14 cellular contexts compared by ENCODE assay signal in genomic region chr12:108806350-108806749, GRCh38. TPM values are rescaled to one million over a fixed set of nuclear protein-coding genes. Genes with fewer than 3 reads are reported as not detected.
DNase-seq lines count a peak whose midpoint lies in the region; ATAC-seq and TF ChIP-seq lines count a peak whose summit lies in the region.
"Had no signal": no experiment of that assay in that cellular context is flagged by ENCODE, and none has a peak within 500 bp of the region (broad histone marks: within the 10 kb centered on the region; RNA-seq: fewer than 3 reads in every experiment).

No MANE protein-coding gene starts in this region.

- TF ChIP-seq POLR2A in uterus (IDR thresholded peaks at IDR 0.05), result no peak

- H3K36me3 Mint-ChIP-seq in endodermal cell (ENCODE audit: low read depth), result peaks cover 47% of the 10 kb centered on the region
- H3K36me3 Mint-ChIP-seq in neural progenitor cell, result peaks cover 36% of the 10 kb centered on the region

- H3K9me3 Mint-ChIP-seq in endodermal cell (no peaks in the 10 kb centered on the region), neural progenitor cell (no peaks in the 10 kb centered on the region)
- H3K9me3 Mint-ChIP-seq: GM23338 had no signal

- no peak overlapping the region for H3K4me3 Mint-ChIP-seq in endodermal cell
- no peak overlapping the region for H3K4me3 Mint-ChIP-seq in neural progenitor cell
- H3K4me3 Mint-ChIP-seq: GM23338 had no signal

- H3K4me3 ChIP-seq in heart right ventricle (no peak overlapping the region), right cardiac atrium (ENCODE audit: low read length) (no peak overlapping the region), endodermal cell (ENCODE audit: low read length) (no peak overlapping the region), neural progenitor cell (no peak overlapping the region), uterus (no peak overlapping the region), OCI-LY7 (ENCODE audit: low read depth, low read length, poor library complexity, severe bottlenecking) (no peak overlapping the region)
- H3K4me3 ChIP-seq: GM23338, lower lobe of right lung had no signal

- TF ChIP-seq CTCF in heart right ventricle (IDR thresholded peaks at IDR 0.05) (no peak), endodermal cell (conservative IDR thresholded peaks at IDR 0.05) (no peak), neural progenitor cell (IDR thresholded peaks at IDR 0.05) (no peak), uterus (IDR thresholded peaks at IDR 0.05) (no peak), OCI-LY7 (conservative IDR thresholded peaks at IDR 0.05; ENCODE audit: low read length) (no peak)

- peaks cover 20 to 61% (median 46%) of the 10 kb centered on the region in 9 donors for H3K4me1 ChIP-seq in heart right ventricle
- H3K4me1 ChIP-seq in right cardiac atrium (ENCODE audit: control insufficient read depth, insufficient read depth, low read length), result peaks cover 15% of the 10 kb centered on the region
- H3K4me1 ChIP-seq in endodermal cell (ENCODE audit: control insufficient read depth, insufficient read depth, low read length), result peaks cover 5% of the 10 kb centered on the region
- H3K4me1 ChIP-seq in neural progenitor cell, result peaks cover 27% of the 10 kb centered on the region
- peaks cover 9 to 14% of the 10 kb centered on the region in 2 donors for H3K4me1 ChIP-seq in uterus
- peaks cover 8% of the 10 kb centered on the region for H3K4me1 ChIP-seq in OCI-LY7 (ENCODE audit: insufficient read depth, low read length, poor library complexity, severe bottlenecking)

- BruUV-seq in OCI-LY7 (replicated peaks; lab: Mats Ljungman, UMichigan), result no TSS peak

- H3K79me2 ChIP-seq in neural progenitor cell (ENCODE audit: low read depth) (no peaks in the 10 kb centered on the region), OCI-LY7 (ENCODE audit: insufficient read depth, low read depth, low read length) (no peaks in the 10 kb centered on the region)

- H4K20me1 ChIP-seq in neural progenitor cell (ENCODE audit: low read depth) (no peaks in the 10 kb centered on the region), OCI-LY7 (ENCODE audit: insufficient read depth, low read length) (no peaks in the 10 kb centered on the region)

- no peak overlapping the region for H3K27ac Mint-ChIP-seq in endodermal cell
- peak overlapping the region; percentile 78 for H3K27ac Mint-ChIP-seq in neural progenitor cell

- H3K27me3 ChIP-seq in heart right ventricle, result no peaks in the 10 kb centered on the region
- no peaks in the 10 kb centered on the region for H3K27me3 ChIP-seq in right cardiac atrium (ENCODE audit: control insufficient read depth, insufficient read depth)
- no peaks in the 10 kb centered on the region for H3K27me3 ChIP-seq in endodermal cell (ENCODE audit: control insufficient read depth, insufficient read depth, low read length, poor library complexity, severe bottlenecking)
- no peaks in the 10 kb centered on the region for H3K27me3 ChIP-seq in neural progenitor cell
- H3K27me3 ChIP-seq in uterus, result no peaks in the 10 kb centered on the region

- no peak overlapping the region for H3K4me2 ChIP-seq in neural progenitor cell
- no peak overlapping the region for H3K4me2 ChIP-seq in OCI-LY7 (ENCODE audit: low read length)
- H3K4me2 ChIP-seq: GM23338 had no signal

- H2AFZ ChIP-seq in neural progenitor cell (replicated peaks) (no peak overlapping the region), OCI-LY7 (ENCODE audit: low read length) (no peak overlapping the region)
- H2AFZ ChIP-seq: GM23338 had no signal

- intact Hi-C loops in heart right ventricle (cut with DNase I), result loop anchor here in 6 of 10 donors (5.0 to 10.0 kb wide), 8 partner anchors 48 to 288 kb away; partner anchors contain the start of genes SSH1 (in 3 of the 6), ALKBH2 (in 1 of the 6), ISCU (in 1 of the 6) and SART3 (in 1 of the 6)
- intact Hi-C loops in right cardiac atrium (cut with DNase I), result loop anchor here (10.0 kb wide), 2 partner anchors 48 to 242 kb away; partner anchors contain the start of genes SSH1 (in 3 of the 4), ISCU (in 2 of the 4) and SART3 (in 2 of the 4)
- intact Hi-C loops in uterus (cut with DNase I; ENCODE audit: low total_unique reads), result loop anchor here (10.0 kb wide), 1 partner anchor 72 kb away; the partner anchor contains the start of gene CORO1C
- intact Hi-C loops in OCI-LY7 (cut with micrococcal nuclease; ENCODE audit: unreplicated experiment), result no loop called here

- H3K9me2 ChIP-seq in OCI-LY7 (ENCODE audit: insufficient read depth, low read length), result no peaks in the 10 kb centered on the region

- POLR2A ChIA-PET in OCI-LY7 (lab: Charles Lee), result no interaction called here

- H3K27ac ChIP-seq in heart right ventricle, result peak overlapping the region in 7 of 10 donors; percentile 10 to 91 (median 82)
- no peak overlapping the region for H3K27ac ChIP-seq in right cardiac atrium (ENCODE audit: low read length)
- peak overlapping the region; percentile 38 for H3K27ac ChIP-seq in endodermal cell (ENCODE audit: low read depth, low read length)
- no peak overlapping the region for H3K27ac ChIP-seq in neural progenitor cell
- H3K27ac ChIP-seq in uterus, result peak overlapping the region; percentile 96
- H3K27ac ChIP-seq in OCI-LY7 (ENCODE audit: low read depth, low read length, poor library complexity, severe bottlenecking), result no peak overlapping the region

- no peak for ATAC-seq in heart right ventricle
- ATAC-seq in right cardiac atrium, result no peak
- ATAC-seq: GM23338, lower lobe of right lung had no signal

- 66 to 70% methylated on average over 13 of the region's 13 CpGs for WGBS in heart right ventricle, 2 donors
- 71% methylated on average over 13 of the region's 13 CpGs for WGBS in right cardiac atrium
- 93 to 99% methylated on average over 11 to 13 of the region's 13 CpGs for WGBS in endodermal cell (ENCODE audit: insufficient coverage in 1 of 2, insufficient read length in 1 of 2), 2 experiments

- H3K4me1 Mint-ChIP-seq in endodermal cell, result peaks cover 17% of the 10 kb centered on the region
- H3K4me1 Mint-ChIP-seq in neural progenitor cell, result peaks cover 48% of the 10 kb centered on the region

- H3K9ac ChIP-seq in endodermal cell (ENCODE audit: extremely low read depth, low read length, poor library complexity, severe bottlenecking), result no peak overlapping the region
- H3K9ac ChIP-seq in neural progenitor cell, result no peak overlapping the region

- DNase-seq in heart right ventricle (no peak), right cardiac atrium (no peak), endodermal cell (no peak), neural progenitor cell (ENCODE audit: low spot score) (no peak), uterus (no peak), NCI-H187 treated with DMSO at 0.1 percent for 48 hours (lab: John Stamatoyannopoulos, UW) (no peak), NCI-H1105 treated with DMSO at 0.1 percent for 48 hours (lab: John Stamatoyannopoulos, UW) (no peak), OCI-LY7 (ENCODE audit: low spot score) (no peak)
- DNase-seq: AML-193, lower lobe of right lung, NCI-H1105, NCI-H510A, T1000 had no signal

- H3F3A ChIP-seq in neural progenitor cell (ENCODE audit: low read depth), result peaks cover 41% of the 10 kb centered on the region

- H3K36me3 ChIP-seq in heart right ventricle, result peaks cover 0 to 100% (median 55%) of the 10 kb centered on the region in 9 donors
- H3K36me3 ChIP-seq in endodermal cell (ENCODE audit: control insufficient read depth, insufficient read depth, low read length), result peaks cover 66% of the 10 kb centered on the region
- H3K36me3 ChIP-seq in neural progenitor cell, result peaks cover under 1% of the 10 kb centered on the region
- no peaks in the 10 kb centered on the region for H3K36me3 ChIP-seq in uterus
- peaks cover 7% of the 10 kb centered on the region; the same call in 1 of the 2 replicates for H3K36me3 ChIP-seq in OCI-LY7 (ENCODE audit: insufficient read depth, low read length)

- CTCF ChIA-PET in OCI-LY7 (lab: Charles Lee; ENCODE audit: unreplicated experiment), result no interaction called here

- no peaks in the 10 kb centered on the region for H3K27me3 Mint-ChIP-seq in endodermal cell (ENCODE audit: insufficient read depth)
- no peaks in the 10 kb centered on the region for H3K27me3 Mint-ChIP-seq in neural progenitor cell (ENCODE audit: insufficient read depth, low read depth)

- H3K9me3 ChIP-seq in heart right ventricle (no peaks in the 10 kb centered on the region), right cardiac atrium (ENCODE audit: control insufficient read depth, low read length) (no peaks in the 10 kb centered on the region), endodermal cell (ENCODE audit: control insufficient read depth, low read length) (no peaks in the 10 kb centered on the region), neural progenitor cell (ENCODE audit: low read depth) (no peaks in the 10 kb centered on the region), uterus (no peaks in the 10 kb centered on the region), OCI-LY7 (ENCODE audit: low read length) (no peaks in the 10 kb centered on the region)
- H3K9me3 ChIP-seq: lower lobe of right lung had no signal

RNA-seq across cellular contexts. Expression of gene SSH1, which starts 51.0 kb away (rescaled TPM):
- total RNA-seq in heart right ventricle (10 to 100 TPM; 28.4 to 48.7 (median 35.1) TPM), right cardiac atrium (10 to 100 TPM; 39.2 to 46.6 (median 41.5) TPM), endodermal cell (10 to 100 TPM; 27.1 to 28.3 TPM), neural progenitor cell (ENCODE audit: low replicate concordance) (8.4 and 10.2 TPM in 2 replicates), uterus (10 to 100 TPM in 2 of 4 donors, 1 to 10 TPM in 2; 8.7 to 55.4 (median 10.7) TPM), OCI-LY7 (2022) (16.6 and 17.2 TPM in 2 replicates)
- polyA plus RNA-seq in heart right ventricle (1 to 10 TPM; 4.2 to 7.5 TPM), right cardiac atrium (11.6 TPM)
- polyA plus RNA-seq in endodermal cell (2013, experiment 1 of 2), result 16.6 TPM
- polyA plus RNA-seq in endodermal cell (2013, experiment 2 of 2), result 20.3 TPM
- total RNA-seq in OCI-LY7 (2014; rRNA removed; shearing (Covaris generic)), result 5.3 and 8.0 TPM in 2 replicates

Comparison
In these comparisons a context has a peak if more than half of its experiments do, and no peak if none do; other contexts are left out.
1. H3K27ac ChIP-seq: peak in heart right ventricle (7 of 10), endodermal cell (single experiment) and uterus (2 of 2); none in right cardiac atrium (single experiment), neural progenitor cell (single experiment) and OCI-LY7 (single experiment).